Comparison of ENCODE assay signal across 20 cellular contexts in the genomic region with DNA sequence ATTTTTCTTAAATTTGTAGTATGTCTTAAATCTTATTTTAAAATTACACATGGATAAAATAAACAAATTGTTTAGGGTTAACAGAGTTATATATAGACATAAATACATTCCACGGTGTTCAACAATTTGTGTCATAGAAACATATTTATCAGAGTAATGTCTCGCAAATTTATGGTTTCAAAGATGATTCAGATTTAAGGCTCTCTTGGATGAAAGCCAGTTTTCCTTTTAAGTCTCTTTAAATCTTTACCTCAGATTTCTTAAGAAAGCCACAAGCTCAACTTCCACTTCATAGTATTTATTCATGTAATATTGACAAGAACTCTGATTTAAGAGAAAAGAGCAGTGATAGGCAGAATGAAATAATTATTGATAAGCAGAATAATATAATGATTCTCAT.
"Had no signal": no experiment of that assay in that cellular context is flagged by ENCODE, and none has a peak within 500 bp of the region (broad histone marks: within the 10 kb centered on the region; RNA-seq: fewer than 3 reads in every experiment).

No MANE protein-coding gene starts in this region.

- H3K9me3 ChIP-seq: adrenal gland, lower lobe of right lung, thoracic aorta, vagina had no signal

- H3K27me3 ChIP-seq: adrenal gland, spleen, vagina had no signal

- H3K36me3 ChIP-seq: adrenal gland, lower lobe of right lung, spleen, thoracic aorta, vagina had no signal

- H3K4me3 ChIP-seq: adrenal gland, coronary artery, lower lobe of right lung, spleen, thoracic aorta, vagina had no signal

- H3K4me1 ChIP-seq: adrenal gland, lower lobe of right lung, spleen, vagina had no signal

- ATAC-seq: activated CD4-positive, alpha-beta T cell treated with anti-CD3 and anti-CD28 coated beads for 36 hours; activated naive CD4-positive, alpha-beta T cell treated with anti-CD3 and anti-CD28 coated beads, Interleukin-2, amount 50 U/mL, for 72 hours; activated T-helper 17 cell treated with anti-CD3 and anti-CD28 coated beads, Interleukin-2, amount 50 U/mL, for 72 hours; left lobe of liver; lower lobe of right lung had no signal

- DNase-seq: activated B cell treated with CpG ODN at 0.5 μM for 24 hours; activated CD4-positive, alpha-beta T cell treated with anti-CD3 and anti-CD28 coated beads for 36 hours; activated CD4-positive, alpha-beta T cell treated with anti-CD3 and anti-CD28 coated beads, Interleukin-2, amount 50 U/mL, for 4 hours; activated CD8-positive, alpha-beta memory T cell treated with anti-CD3 and anti-CD28 coated beads for 24 hours; activated CD8-positive, alpha-beta memory T cell treated with anti-CD3 and anti-CD28 coated beads, Interleukin-2, amount 50 U/mL, for 4 hours; activated T-cell treated with anti-CD3 and anti-CD28 coated beads, Interleukin-2, amount 50 U/mL, for 24 hours; adrenal gland; lower lobe of right lung; naive B cell; occipital lobe; spleen; stimulated activated CD4-positive, alpha-beta T cell treated with anti-CD3 and anti-CD28 coated beads, Interleukin-4, amount 100 ng/mL, for 1 hour; stimulated activated naive CD4-positive, alpha-beta T cell had no signal

- H3K27ac ChIP-seq: adrenal gland, coronary artery, epithelial cell of prostate, lower lobe of right lung, spleen, thoracic aorta, vagina had no signal
